In the genomic region with DNA sequence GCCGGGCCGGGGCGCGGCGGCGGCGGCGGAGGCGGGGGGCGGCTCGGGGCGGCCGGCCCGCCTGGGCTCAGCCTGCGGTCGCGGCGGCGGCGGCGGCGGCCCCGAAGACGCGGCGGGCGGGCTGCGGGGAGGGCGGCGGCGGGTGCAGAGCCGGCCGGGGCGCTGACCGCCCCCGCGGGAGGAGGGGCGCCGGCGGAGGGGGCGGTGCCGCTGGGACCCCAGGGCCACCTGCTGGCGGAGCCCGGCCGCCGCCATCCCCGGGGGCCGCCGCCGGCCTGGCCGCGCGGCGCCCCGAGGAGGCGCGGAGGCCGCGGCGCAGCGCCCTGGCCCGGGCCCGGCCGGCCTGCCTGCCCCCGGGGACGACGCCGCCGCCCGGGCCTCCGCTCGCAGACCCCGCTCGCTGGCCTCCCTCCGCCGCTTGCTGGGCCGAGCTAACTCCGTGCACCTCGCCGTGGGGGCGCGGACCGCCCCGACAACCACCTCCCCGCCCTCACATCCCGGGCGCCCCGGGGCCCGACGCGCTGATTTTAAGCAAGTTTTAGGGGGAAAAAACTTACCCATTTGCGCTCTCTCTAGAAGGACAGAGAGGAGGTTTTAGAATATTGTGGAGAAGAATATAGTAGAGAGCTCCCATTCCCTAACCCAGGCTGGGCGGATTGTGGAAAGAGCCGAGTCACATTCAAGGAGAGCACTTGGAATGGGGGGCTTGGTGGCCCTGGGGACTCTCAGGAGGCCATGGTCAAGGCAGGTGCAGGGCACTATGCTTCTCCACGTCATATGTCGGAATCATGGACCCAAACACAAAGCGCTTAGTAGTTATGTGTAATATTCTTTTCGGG, we compare ENCODE assay signal across 8 cellular contexts. TPM values are rescaled to one million over a fixed set of nuclear protein-coding genes. Genes with fewer than 3 reads are reported as not detected.
DNase-seq lines count a peak whose midpoint lies in the region; ATAC-seq and TF ChIP-seq lines count a peak whose summit lies in the region.

A gene with protein sequence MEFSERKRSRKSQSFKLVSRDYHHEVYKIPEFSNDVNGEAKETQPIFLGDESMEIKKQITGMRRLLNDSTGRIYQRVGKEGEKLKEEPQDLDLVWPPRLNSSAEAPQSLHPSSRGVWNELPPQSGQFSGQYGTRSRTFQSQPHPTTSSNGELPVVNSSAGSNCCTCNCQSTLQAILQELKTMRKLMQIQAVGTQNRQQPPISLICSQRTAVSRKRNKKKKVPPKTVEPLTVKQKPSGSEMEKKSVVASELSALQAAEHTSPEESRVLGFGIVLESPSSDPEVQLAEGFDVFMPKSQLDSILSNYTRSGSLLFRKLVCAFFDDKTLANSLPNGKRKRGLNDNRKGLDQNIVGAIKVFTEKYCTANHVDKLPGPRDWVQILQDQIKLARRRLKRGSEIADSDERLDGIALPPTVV (minus strand): TSS at position 140 of the 839 bp plus-strand sequence. CDS start 481 bp downstream, outside the sequence.

- no peak within 1 kb of the TSS for H2BK20ac ChIP-seq in IMR-90 (ENCODE audit: low read depth, low read length)

- in situ Hi-C loops in IMR-90 (cut with MboI; ENCODE audit: low sequenced_read_pairs): no loop called here

- peak within 1 kb of the TSS; percentile 30; the same call in 1 of the 2 replicates for H4K5ac ChIP-seq in IMR-90 (ENCODE audit: low read depth, low read length)

- H3K4me1 ChIP-seq in IMR-90 (ENCODE audit: control insufficient read depth, insufficient read depth, low read length): peaks cover 3% of the 10 kb centered on the region; the same call in 1 of the 2 replicates

- no peak within 1 kb of the TSS; the same call in 1 of the 2 replicates for H3K18ac ChIP-seq in IMR-90 (ENCODE audit: low read depth, low read length)

- peak within 1 kb of the TSS; percentile 47 for H2AK9ac ChIP-seq in IMR-90 (replicated peaks; ENCODE audit: low read depth, low read length, poor library complexity)

- no peak within 1 kb of the TSS for H4K91ac ChIP-seq in IMR-90 (ENCODE audit: insufficient read depth, low read depth, low read length)

- peak within 1 kb of the TSS; percentile 75 for H3K9ac ChIP-seq in IMR-90 (ENCODE audit: low read depth, low read length)

- H2AFZ ChIP-seq in IMR-90 (replicated peaks; ENCODE audit: low read length, poor library complexity): peak within 1 kb of the TSS; percentile 95

- H3K4me3 ChIP-seq in IMR-90 (ENCODE audit: insufficient read depth, low read depth, low read length) (peak within 1 kb of the TSS; percentile 57), iPS-18c (ENCODE audit: insufficient read depth, low read depth, low read length) (peak within 1 kb of the TSS; percentile 53), skeletal muscle cell (ENCODE audit: low read depth, low read length) (peak within 1 kb of the TSS; percentile 48)

- CTCF ChIA-PET in IMR-90 (lab: Yijun Ruan, JAX): interaction anchor here (1.7 kb wide), 1 partner anchor 8 kb away, joined by 6 read pairs; no protein-coding TSS in a partner anchor

- H3K36me3 ChIP-seq in IMR-90 (ENCODE audit: control insufficient read depth, insufficient read depth, low read length): no peaks in the 10 kb centered on the region

- H3K56ac ChIP-seq in IMR-90 (ENCODE audit: extremely low read depth, insufficient read depth, low read length): no peak within 1 kb of the TSS; the same call in 1 of the 2 replicates

- ATAC-seq in IMR-90 (ENCODE audit: low read depth): peak; percentile 86

- intact Hi-C loops in IMR-90 (cut with micrococcal nuclease): no loop called here

- 0% methylated on average over 15 of the region's 98 CpGs; no CpG with 5 or more reads in 1 of the 2 experiments for WGBS in IMR-90 (ENCODE audit: extremely low coverage in 2 of 2, insufficient read length in 1 of 2), 2 experiments

- H3K27ac Mint-ChIP-seq in brain: peak within 1 kb of the TSS; percentile 66 to 94 (median 85)

- H3K9me1 ChIP-seq in IMR-90 (ENCODE audit: insufficient read depth, low read length): no peaks in the 10 kb centered on the region; the same call in 1 of the 2 replicates

- H3K36me3 Mint-ChIP-seq in brain: no peaks in the 10 kb centered on the region

- 0 out of 2 replicates have a peak within 1 kb of the TSS, but pooled peaks have one; percentile 4 for H2BK120ac ChIP-seq in IMR-90 (ENCODE audit: low read depth, low read length)

- H3K9me3 ChIP-seq in IMR-90 (ENCODE audit: control insufficient read depth, insufficient read depth, low read length): no peaks in the 10 kb centered on the region
- H3K9me3 ChIP-seq in iPS-18c (ENCODE audit: control insufficient read depth, insufficient read depth, low read length): no peaks in the 10 kb centered on the region

- peak within 1 kb of the TSS; percentile 30 to 45; a peak in 2 of 4 replicates for H4K8ac ChIP-seq in IMR-90 (ENCODE audit: low read depth in 2 of 2, low read length in 2 of 2)

- no peak within 1 kb of the TSS; the same call in 1 of the 2 replicates for H3K27ac ChIP-seq in IMR-90 (ENCODE audit: insufficient read depth, low read length)

- no peak within 1 kb of the TSS for H2BK15ac ChIP-seq in IMR-90 (ENCODE audit: low read depth, low read length)

- H2BK5ac ChIP-seq in IMR-90 (ENCODE audit: low read depth, low read length, poor library complexity, severe bottlenecking): no peak within 1 kb of the TSS

- no TSS peak for BruUV-seq in IMR-90 (replicated peaks; lab: Mats Ljungman, UMichigan)

- H3K79me1 ChIP-seq in IMR-90 (ENCODE audit: low read depth in 1 of 2, low read length in 2 of 2): peaks cover 0 to 15% of the 10 kb centered on the region in 2 experiments; a peak in 2 of 4 replicates

- dilution Hi-C loops in IMR-90 (cut with HindIII; ENCODE audit: low sequenced_read_pairs, unreplicated experiment): no loop called here

- POLR2A ChIA-PET in IMR-90 (lab: Charles Lee; ENCODE audit: unreplicated experiment): no interaction called here

- H3K14ac ChIP-seq in IMR-90 (replicated peaks; ENCODE audit: low read depth, low read length): peak within 1 kb of the TSS; percentile 4; the same call in 1 of the 2 replicates

- peaks cover 2% of the 10 kb centered on the region; the same call in 1 of the 2 replicates for H3K27me3 ChIP-seq in IMR-90 (ENCODE audit: control insufficient read depth, insufficient read depth, low read length)

- H3K27me3 Mint-ChIP-seq in brain: peaks cover 12% of the 10 kb centered on the region

- TF ChIP-seq RAD21 in IMR-90 (IDR thresholded peaks at IDR 0.05; ENCODE audit: low read length): no peak

- TF ChIP-seq POLR2A in IMR-90 (IDR thresholded peaks at IDR 0.05; ENCODE audit: low read depth, low read length): no peak

- no peak within 1 kb of the TSS for H2AK5ac ChIP-seq in IMR-90 (ENCODE audit: low read depth, low read length)

- no peak within 1 kb of the TSS for H3K4ac ChIP-seq in IMR-90 (ENCODE audit: low read depth, low read length)

- peaks cover 0 to 3% (median 0%) of the 10 kb centered on the region in 5 experiments for H3K9me3 Mint-ChIP-seq in brain

- H3K4me3 Mint-ChIP-seq in brain: peak within 1 kb of the TSS; percentile 88 to 94 (median 89)

- H3K4me1 Mint-ChIP-seq in brain: peaks cover 39% of the 10 kb centered on the region

- TF ChIP-seq CTCF in IMR-90 (conservative IDR thresholded peaks at IDR 0.05; ENCODE audit: low read depth, low read length) (no peak), brain (conservative IDR thresholded peaks at IDR 0.05) (no peak)

- H3K23ac ChIP-seq in IMR-90 (ENCODE audit: low read depth, low read length): peak within 1 kb of the TSS; percentile 48

- peak within 1 kb of the TSS; percentile 94 for H3K4me2 ChIP-seq in IMR-90 (ENCODE audit: low read depth, low read length)

- no peaks in the 10 kb centered on the region for H4K20me1 ChIP-seq in IMR-90 (ENCODE audit: insufficient read depth, low read length)

- DNase-seq in Daoy (ENCODE audit: low read depth) (peak; percentile 52), IMR-90 (peak; percentile 16), skeletal muscle cell (ENCODE audit: low read depth) (no peak), H4 (ENCODE audit: low spot score) (no peak), RPMI8226 (no peak)
- DNase-seq in activated effector memory CD4-positive, alpha-beta T cell treated with Interleukin-2 at 50 U/mL for 16 hours: no peak

TF ChIP-seq in IMR-90, 13 proteins besides CTCF, POLR2A, EP300 and RAD21:
- peak; percentile 23; the same call in 1 of the 2 replicates for TF ChIP-seq MAZ (IDR thresholded peaks at IDR 0.05; ENCODE audit: borderline replicate concordance, low read depth, low read length)
- TF ChIP-seq SMC3 (IDR thresholded peaks at IDR 0.05; ENCODE audit: low read depth, low read length): no peak
TF ChIP-seq in IMR-90: peak in this region for 1.

RNA-seq across cellular contexts. Expression of the gene that starts here (rescaled TPM):
- total RNA-seq in Daoy (2014; rRNA removed; shearing (Covaris generic)): 8.0 and 9.9 TPM in 2 replicates
- total RNA-seq in IMR-90 (2012; rRNA removed): 2.3 and 3.1 TPM in 2 replicates
- polyA plus RNA-seq in IMR-90 (2012; rRNA removed) (2.5 and 3.5 TPM in 2 replicates), brain (ENCODE audit: insufficient read depth, low read depth, low replicate concordance) (33.2 TPM)
- 0.99 and 1.6 TPM in 2 replicates for polyA plus RNA-seq in IMR-90 (2012; cell fraction: cytosol; rRNA removed)
- polyA plus RNA-seq in IMR-90 (2012; cell fraction: nucleus; rRNA removed; ENCODE audit: low replicate concordance): 1.7 and 9.5 TPM in 2 replicates
- total RNA-seq in H4 (2014; rRNA removed; shearing (Covaris generic)): 3.8 and 8.1 TPM in 2 replicates

Comparison
In these comparisons a context has a peak if more than half of its experiments do, and no peak if none do; other contexts are left out.
1. DNase-seq: peak in Daoy (single experiment) and IMR-90 (single experiment); none in skeletal muscle cell (single experiment), H4 (single experiment), activated effector memory CD4-positive, alpha-beta T cell treated with Interleukin-2 at 50 U/mL for 16 hours (single experiment) and RPMI8226 (single experiment).
2. Peak in every context shown above with its lines, with median percentiles within 50 percentile points of each other: H3K4me3 ChIP-seq.